ENCODE assay signal across 2 cellular contexts in genomic region chr6:45921703-45922270, GRCh38.
TF ChIP-seq lines count a peak whose summit lies in the region.

No MANE protein-coding gene starts in this region.

TF ChIP-seq in SK-N-SH, 30 proteins besides CTCF, POLR2A, EP300 and RAD21 (continued from another document):
- TF ChIP-seq, protein P1, sequence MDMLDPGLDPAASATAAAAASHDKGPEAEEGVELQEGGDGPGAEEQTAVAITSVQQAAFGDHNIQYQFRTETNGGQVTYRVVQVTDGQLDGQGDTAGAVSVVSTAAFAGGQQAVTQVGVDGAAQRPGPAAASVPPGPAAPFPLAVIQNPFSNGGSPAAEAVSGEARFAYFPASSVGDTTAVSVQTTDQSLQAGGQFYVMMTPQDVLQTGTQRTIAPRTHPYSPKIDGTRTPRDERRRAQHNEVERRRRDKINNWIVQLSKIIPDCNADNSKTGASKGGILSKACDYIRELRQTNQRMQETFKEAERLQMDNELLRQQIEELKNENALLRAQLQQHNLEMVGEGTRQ (IDR thresholded peaks at IDR 0.05; ENCODE audit: borderline replicate concordance, low read depth, low read length), result no peak
- TF ChIP-seq, protein P2, sequence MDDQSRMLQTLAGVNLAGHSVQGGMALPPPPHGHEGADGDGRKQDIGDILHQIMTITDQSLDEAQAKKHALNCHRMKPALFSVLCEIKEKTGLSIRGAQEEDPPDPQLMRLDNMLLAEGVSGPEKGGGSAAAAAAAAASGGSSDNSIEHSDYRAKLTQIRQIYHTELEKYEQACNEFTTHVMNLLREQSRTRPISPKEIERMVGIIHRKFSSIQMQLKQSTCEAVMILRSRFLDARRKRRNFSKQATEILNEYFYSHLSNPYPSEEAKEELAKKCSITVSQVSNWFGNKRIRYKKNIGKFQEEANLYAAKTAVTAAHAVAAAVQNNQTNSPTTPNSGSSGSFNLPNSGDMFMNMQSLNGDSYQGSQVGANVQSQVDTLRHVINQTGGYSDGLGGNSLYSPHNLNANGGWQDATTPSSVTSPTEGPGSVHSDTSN (IDR thresholded peaks at IDR 0.05), result no peak

TF ChIP-seq in SK-N-SH treated with all-trans-retinoic acid at 6 μM for 48 hours, 23 proteins besides CTCF, POLR2A, EP300 and RAD21 (continued from another document):
- TF ChIP-seq, protein P3, sequence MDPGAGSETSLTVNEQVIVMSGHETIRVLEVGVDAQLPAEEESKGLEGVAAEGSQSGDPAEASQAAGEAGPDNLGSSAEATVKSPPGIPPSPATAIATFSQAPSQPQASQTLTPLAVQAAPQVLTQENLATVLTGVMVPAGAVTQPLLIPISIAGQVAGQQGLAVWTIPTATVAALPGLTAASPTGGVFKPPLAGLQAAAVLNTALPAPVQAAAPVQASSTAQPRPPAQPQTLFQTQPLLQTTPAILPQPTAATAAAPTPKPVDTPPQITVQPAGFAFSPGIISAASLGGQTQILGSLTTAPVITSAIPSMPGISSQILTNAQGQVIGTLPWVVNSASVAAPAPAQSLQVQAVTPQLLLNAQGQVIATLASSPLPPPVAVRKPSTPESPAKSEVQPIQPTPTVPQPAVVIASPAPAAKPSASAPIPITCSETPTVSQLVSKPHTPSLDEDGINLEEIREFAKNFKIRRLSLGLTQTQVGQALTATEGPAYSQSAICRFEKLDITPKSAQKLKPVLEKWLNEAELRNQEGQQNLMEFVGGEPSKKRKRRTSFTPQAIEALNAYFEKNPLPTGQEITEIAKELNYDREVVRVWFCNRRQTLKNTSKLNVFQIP (CRISPR knock-in tag; IDR thresholded peaks at IDR 0.05; ENCODE audit: borderline replicate concordance, low read depth), result no peak
- no peak for TF ChIP-seq PATZ1 (CRISPR knock-in tag; IDR thresholded peaks at IDR 0.05; ENCODE audit: borderline replicate concordance)
- TF ChIP-seq TOX (CRISPR knock-in tag; IDR thresholded peaks at IDR 0.05; ENCODE audit: borderline replicate concordance), result no peak
- no peak for TF ChIP-seq GLIS3 (CRISPR knock-in tag; IDR thresholded peaks at IDR 0.05)
- no peak for TF ChIP-seq RARB (CRISPR knock-in tag; IDR thresholded peaks at IDR 0.05)
- TF ChIP-seq OSR1 (CRISPR knock-in tag; IDR thresholded peaks at IDR 0.05), result no peak
- TF ChIP-seq TCF4 (CRISPR knock-in tag; IDR thresholded peaks at IDR 0.05; ENCODE audit: borderline replicate concordance), result no peak
- no peak for TF ChIP-seq SNAI2 (CRISPR knock-in tag; IDR thresholded peaks at IDR 0.05)
- no peak for TF ChIP-seq BACH2 (CRISPR knock-in tag; IDR thresholded peaks at IDR 0.05; ENCODE audit: borderline replicate concordance)
- no peak for TF ChIP-seq ZC3H10 (CRISPR knock-in tag; IDR thresholded peaks at IDR 0.05)
- no peak for TF ChIP-seq PPARA (CRISPR knock-in tag; IDR thresholded peaks at IDR 0.05; ENCODE audit: borderline replicate concordance)
- TF ChIP-seq CSDC2 (CRISPR knock-in tag; IDR thresholded peaks at IDR 0.05), result no peak
- TF ChIP-seq TSHZ2 (CRISPR knock-in tag; IDR thresholded peaks at IDR 0.05), result no peak
- TF ChIP-seq ZFP3 (CRISPR knock-in tag; IDR thresholded peaks at IDR 0.05), result no peak
